In genomic region chr15:68378595-68378994, GRCh38 we compare ENCODE assay signal across 26 cellular contexts. TPM values are rescaled to one million over a fixed set of nuclear protein-coding genes. Genes with fewer than 3 reads are reported as not detected.
DNase-seq lines count a peak whose midpoint lies in the region; ATAC-seq and TF ChIP-seq lines count a peak whose summit lies in the region.
"Had no signal": no experiment of that assay in that cellular context is flagged by ENCODE, and none has a peak within 500 bp of the region (broad histone marks: within the 10 kb centered on the region; RNA-seq: fewer than 3 reads in every experiment).

No MANE protein-coding gene starts in this region.

- peak overlapping the region; percentile 3; the same call in 1 of the 3 replicates for H2BK15ac ChIP-seq in IMR-90 (ENCODE audit: low read depth, low read length)

- peak; percentile 22 for DNase-seq in activated effector memory CD4-positive, alpha-beta T cell treated with anti-CD3 and anti-CD28 coated beads, Interleukin-2, amount 50 U/mL, for 16 hours
- no peak for DNase-seq in activated effector memory CD4-positive, alpha-beta T cell treated with Interleukin-2 at 50 U/mL for 16 hours
- no peak for DNase-seq in IMR-90
- DNase-seq in chondrocyte (ENCODE audit: low spot score) = no peak
- no peak for DNase-seq in stimulated activated CD4-positive, alpha-beta T cell treated with anti-CD3 and anti-CD28 coated beads, Interleukin-4, amount 100 ng/mL, for 4 hours
- no peak for DNase-seq in midbrain (lab: John Stamatoyannopoulos, UW)
- DNase-seq: 8988T; C1 segment of cervical spinal cord; CD4-positive, alpha-beta memory T cell; COR-L47; DMS53; GOT3; NCI-H1092; NCI-H1417 treated with DMSO at 0.1 percent for 48 hours; NCI-H1694 treated with DMSO at 0.1 percent for 48 hours; NCI-H2081; NCI-H2171; NCI-H226; NCI-H510A; NCI-H69; RPMI8226; SHP77 had no signal

- no peak overlapping the region for H4K5ac ChIP-seq in IMR-90 (ENCODE audit: low read depth, low read length)

- no peak overlapping the region for H3K27ac ChIP-seq in IMR-90 (ENCODE audit: insufficient read depth, low read length)
- H3K27ac ChIP-seq: KMS-11 had no signal

- H2AK5ac ChIP-seq in IMR-90 (ENCODE audit: low read depth, low read length) = peak overlapping the region; percentile 10; the same call in 1 of the 2 replicates

- no peak overlapping the region for H3K56ac ChIP-seq in IMR-90 (ENCODE audit: extremely low read depth, insufficient read depth, low read length)

- CTCF ChIA-PET in IMR-90 (lab: Yijun Ruan, JAX) = interaction anchor here (1.1 kb wide), 1 partner anchor 13 kb away, joined by 4 read pairs; no protein-coding TSS in a partner anchor

- TF ChIP-seq CTCF in IMR-90 (conservative IDR thresholded peaks at IDR 0.05; ENCODE audit: low read depth, low read length) (no peak), chondrocyte (IDR thresholded peaks at IDR 0.05) (no peak)

- WGBS in IMR-90 (ENCODE audit: extremely low coverage in 2 of 2, insufficient read length in 1 of 2), 2 experiments = no CpG with 5 or more reads among the region's 3 CpGs

- TF ChIP-seq RAD21 in IMR-90 (IDR thresholded peaks at IDR 0.05; ENCODE audit: low read length) = no peak

- H3K79me1 ChIP-seq in IMR-90 (ENCODE audit: low read depth in 1 of 2, low read length in 2 of 2) = peaks cover 0 to 29% of the 10 kb centered on the region in 2 experiments; a peak in 2 of 4 replicates

- no peak overlapping the region; the same call in 1 of the 2 replicates for H3K18ac ChIP-seq in IMR-90 (ENCODE audit: low read depth, low read length)

- peak overlapping the region; percentile 72; the same call in 1 of the 2 replicates for H2BK120ac ChIP-seq in IMR-90 (ENCODE audit: low read depth, low read length)

- no peak overlapping the region for H2AK9ac ChIP-seq in IMR-90 (replicated peaks; ENCODE audit: low read depth, low read length, poor library complexity)

- peak overlapping the region; percentile 63; the same call in 1 of the 2 replicates for H3K14ac ChIP-seq in IMR-90 (replicated peaks; ENCODE audit: low read depth, low read length)

- H3K27ac Mint-ChIP-seq in chondrocyte (ENCODE audit: unreplicated experiment) = peak overlapping the region; percentile 89
- H3K27ac Mint-ChIP-seq: IgD-negative memory B cell had no signal

- H3K27me3 ChIP-seq in IMR-90 (ENCODE audit: control insufficient read depth, insufficient read depth, low read length) = no peaks in the 10 kb centered on the region

- H3K4me3 ChIP-seq in IMR-90 (ENCODE audit: insufficient read depth, low read depth, low read length) = no peak overlapping the region
- H3K4me3 ChIP-seq: HAP-1 had no signal

- ATAC-seq in IMR-90 (ENCODE audit: low read depth) (no peak), GM18511 (IDR thresholded peaks at IDR 0.05; ENCODE audit: unreplicated experiment) (no peak)

- no peak overlapping the region; a peak in 1 of 4 replicates for H4K8ac ChIP-seq in IMR-90 (ENCODE audit: low read depth in 2 of 2, low read length in 2 of 2)

- no peak overlapping the region for H3K23ac ChIP-seq in IMR-90 (ENCODE audit: low read depth, low read length)

- H3K4me3 Mint-ChIP-seq in chondrocyte (ENCODE audit: unreplicated experiment) = no peak overlapping the region
- H3K4me3 Mint-ChIP-seq: IgD-negative memory B cell had no signal

- H4K91ac ChIP-seq in IMR-90 (ENCODE audit: insufficient read depth, low read depth, low read length) = 0 out of 2 replicates have a peak overlapping the region, but pooled peaks have one; percentile 53

- no peaks in the 10 kb centered on the region for H3K27me3 Mint-ChIP-seq in chondrocyte (ENCODE audit: low read depth)

- BruUV-seq in IMR-90 (replicated peaks; lab: Mats Ljungman, UMichigan) = no TSS peak

- H3K36me3 ChIP-seq in IMR-90 (ENCODE audit: control insufficient read depth, insufficient read depth, low read length) = no peaks in the 10 kb centered on the region
- H3K36me3 ChIP-seq: HAP-1 had no signal

- H3K4ac ChIP-seq in IMR-90 (ENCODE audit: low read depth, low read length) = peak overlapping the region; percentile 76

- dilution Hi-C loops in IMR-90 (cut with HindIII; ENCODE audit: low sequenced_read_pairs, unreplicated experiment) = no loop called here

- TF ChIP-seq POLR2A in IMR-90 (IDR thresholded peaks at IDR 0.05; ENCODE audit: low read depth, low read length) = no peak

- peaks cover 90% of the 10 kb centered on the region for H3K4me1 Mint-ChIP-seq in chondrocyte (ENCODE audit: low read depth)

- intact Hi-C loops in IMR-90 (cut with micrococcal nuclease) = no loop called here

- no peaks in the 10 kb centered on the region for H3K9me3 ChIP-seq in IMR-90 (ENCODE audit: control insufficient read depth, insufficient read depth, low read length)

- H2AFZ ChIP-seq in IMR-90 (replicated peaks; ENCODE audit: low read length, poor library complexity) = no peak overlapping the region

- no peak overlapping the region for H3K9ac ChIP-seq in IMR-90 (ENCODE audit: low read depth, low read length)
- H3K9ac ChIP-seq: KMS-11 had no signal

- peaks cover 4% of the 10 kb centered on the region for H3K9me3 Mint-ChIP-seq in chondrocyte (ENCODE audit: low read depth)
- H3K9me3 Mint-ChIP-seq: IgD-negative memory B cell had no signal

- in situ Hi-C loops in IMR-90 (cut with MboI; ENCODE audit: low sequenced_read_pairs) = no loop called here

- peaks cover 26% of the 10 kb centered on the region for H3K9me1 ChIP-seq in IMR-90 (ENCODE audit: insufficient read depth, low read length)

- H3K4me1 ChIP-seq in IMR-90 (ENCODE audit: control insufficient read depth, insufficient read depth, low read length) = peaks cover 20% of the 10 kb centered on the region
- H3K4me1 ChIP-seq: HAP-1 had no signal

- POLR2A ChIA-PET in IMR-90 (lab: Charles Lee; ENCODE audit: unreplicated experiment) = no interaction called here

- no peak overlapping the region for H2BK5ac ChIP-seq in IMR-90 (ENCODE audit: low read depth, low read length, poor library complexity, severe bottlenecking)

- H3K4me2 ChIP-seq in IMR-90 (ENCODE audit: low read depth, low read length) = no peak overlapping the region
- H3K4me2 ChIP-seq: KMS-11 had no signal

- H4K20me1 ChIP-seq in IMR-90 (ENCODE audit: insufficient read depth, low read length) = peaks cover 5% of the 10 kb centered on the region; the same call in 1 of the 2 replicates

- peaks cover 52% of the 10 kb centered on the region for H3K36me3 Mint-ChIP-seq in chondrocyte (ENCODE audit: low read depth)
- H3K36me3 Mint-ChIP-seq: CD4-positive, alpha-beta memory T cell; IgD-negative memory B cell had no signal

- H2BK20ac ChIP-seq in IMR-90 (ENCODE audit: low read depth, low read length) = peak overlapping the region; percentile 67; the same call in 1 of the 2 replicates

TF ChIP-seq in IMR-90, 13 proteins besides CTCF, POLR2A, EP300 and RAD21:
- no peak for TF ChIP-seq NFE2L2 (IDR thresholded peaks at IDR 0.05; ENCODE audit: low read depth, low read length)
- TF ChIP-seq CEBPB (IDR thresholded peaks at IDR 0.05; ENCODE audit: low read depth, low read length) = no peak
- no peak for TF ChIP-seq MXI1 (IDR thresholded peaks at IDR 0.05; ENCODE audit: borderline replicate concordance, low read depth, low read length)
- no peak for TF ChIP-seq FOS (IDR thresholded peaks at IDR 0.05; ENCODE audit: low read depth, low read length)
- no peak for TF ChIP-seq USF2 (IDR thresholded peaks at IDR 0.05; ENCODE audit: low read depth, low read length)
- no peak for TF ChIP-seq SMC3 (IDR thresholded peaks at IDR 0.05; ENCODE audit: low read depth, low read length)

RNA-seq across cellular contexts. Expression of gene ITGA11, which starts 53.4 kb away (rescaled TPM):
- total RNA-seq in IMR-90 (2012; rRNA removed) (2.5 and 4.1 TPM in 2 replicates), chondrocyte (965 to 1,105 TPM (median 1,092 TPM) in 3 replicates)
- polyA plus RNA-seq in IMR-90 (2012; rRNA removed) = 5.6 and 6.6 TPM in 2 replicates
- 3.0 and 5.8 TPM in 2 replicates for polyA plus RNA-seq in IMR-90 (2012; cell fraction: cytosol; rRNA removed)
- 6.2 and 6.6 TPM in 2 replicates for polyA plus RNA-seq in IMR-90 (2012; cell fraction: nucleus; rRNA removed; ENCODE audit: low replicate concordance)
- total RNA-seq: CD4-positive, alpha-beta memory T cell had no signal
- polyA plus RNA-seq: CD4-positive, alpha-beta memory T cell; IgD-negative memory B cell had no signal

Comparison
In these comparisons a context has a peak if more than half of its experiments do, and no peak if none do; other contexts are left out.
1. RNA of gene ITGA11, which starts 53.4 kb away (total RNA-seq): 965 to 1,105 TPM in chondrocyte; 2.5 to 4.1 TPM in IMR-90; every median in the first group is over 100 times any median in the second.